Comparison of ENCODE assay signal across 8 cellular contexts in the genomic region with DNA sequence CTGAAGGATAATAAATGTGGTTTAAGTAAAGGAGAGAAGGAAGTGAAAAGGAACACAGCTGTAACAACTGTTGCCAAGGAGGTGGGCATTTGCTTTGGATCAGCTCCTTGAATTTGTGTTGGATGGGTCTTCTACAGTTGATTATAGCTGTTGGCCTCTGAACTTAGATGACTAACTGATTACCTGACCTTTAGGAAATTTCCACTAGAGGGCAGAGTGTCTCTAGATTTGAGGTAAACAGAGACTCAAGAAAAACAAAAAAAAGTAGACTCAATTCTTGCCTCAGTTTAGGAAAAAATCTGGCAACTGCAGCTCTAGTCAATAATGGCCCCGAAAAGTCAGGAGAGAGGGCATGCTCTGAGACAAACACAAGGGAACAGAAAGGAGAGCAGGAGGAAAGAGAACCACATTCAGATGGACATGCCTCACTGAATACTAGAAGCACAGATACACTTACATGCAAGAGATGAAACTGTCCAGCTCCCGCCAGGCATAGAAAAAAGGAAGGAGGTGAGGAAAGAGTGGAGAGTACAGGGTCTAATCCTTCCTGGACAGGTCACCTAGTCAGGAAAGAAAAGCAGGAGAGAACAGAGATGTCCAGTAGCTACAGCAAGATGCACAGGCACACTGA. TPM values are rescaled to one million over a fixed set of nuclear protein-coding genes. Genes with fewer than 3 reads are reported as not detected.
DNase-seq lines count a peak whose midpoint lies in the region; ATAC-seq, FAIRE-seq and TF ChIP-seq lines count a peak whose summit lies in the region.

No MANE protein-coding gene starts in this region.

- TF ChIP-seq CTCF in GM20000 (IDR thresholded peaks at IDR 0.05; ENCODE audit: extremely low read depth, missing control alignments) (peak; percentile 14), foreskin fibroblast (IDR thresholded peaks at IDR 0.05; ENCODE audit: low read depth, low read length) (peak; percentile 12)

- DNase-seq in AML-193 (lab: John Stamatoyannopoulos, UW): peak; percentile 11 to 14
- DNase-seq in GM20000 (ENCODE audit: low spot score): peak; percentile 37
- DNase-seq in T-helper 17 cell: no peak
- peak in 1 of 2 donors; percentile 54 for DNase-seq in foreskin fibroblast
- peak; percentile 83 for DNase-seq in superior temporal gyrus (ENCODE audit: extremely low spot score)
- DNase-seq in frontal cortex (ENCODE audit: low spot score in 2 of 2): no peak

- no peaks in the 10 kb centered on the region for H3K9me3 ChIP-seq in T-helper 17 cell (ENCODE audit: control insufficient read depth, low read length, poor library complexity, severe bottlenecking)

- H3K4me3 ChIP-seq in foreskin fibroblast (ENCODE audit: low read depth in 1 of 2, low read length in 2 of 2): no peak overlapping the region

- H3K4me1 Mint-ChIP-seq in T-helper 17 cell: peaks cover 21% of the 10 kb centered on the region

- no peaks in the 10 kb centered on the region for H3K27me3 Mint-ChIP-seq in T-helper 17 cell

- H3K36me3 Mint-ChIP-seq in T-helper 17 cell (ENCODE audit: low read depth): peaks cover 15% of the 10 kb centered on the region

- FAIRE-seq in frontal cortex (lab: Jason Lieb, UNC): no peak

- peak overlapping the region; percentile 53 for H3K4me3 Mint-ChIP-seq in T-helper 17 cell

- ATAC-seq in T-helper 17 cell: peak; percentile 74
- no peak for ATAC-seq in HG03280 (IDR thresholded peaks at IDR 0.05; ENCODE audit: unreplicated experiment)
- no peak for ATAC-seq in HG03175 (IDR thresholded peaks at IDR 0.05; ENCODE audit: unreplicated experiment)

- H3K27ac Mint-ChIP-seq in T-helper 17 cell: peak overlapping the region; percentile 79

RNA-seq across cellular contexts. Expression of a gene that starts 20.6 kb away (rescaled TPM):
- total RNA-seq in T-helper 17 cell (10 to 100 TPM; 40.1 to 45.1 TPM), frontal cortex (11.0 TPM)

RNA-seq across cellular contexts. Expression of a gene that starts 28.8 kb away (rescaled TPM):
- 1 to 10 TPM in 1 of 2 donors, under 1 TPM in 1; 0.77 to 1.0 TPM for total RNA-seq in T-helper 17 cell
- 9.4 TPM for total RNA-seq in frontal cortex

RNA-seq across cellular contexts. Expression of a gene that starts 34.5 kb away (rescaled TPM):
- total RNA-seq in T-helper 17 cell (10 to 100 TPM; 51.6 to 57.8 TPM), frontal cortex (104 TPM)

RNA-seq across cellular contexts. Expression of a gene that starts 47.5 kb away (rescaled TPM):
- 10 to 100 TPM; 74.0 to 93.6 TPM for total RNA-seq in T-helper 17 cell
- total RNA-seq in frontal cortex: 35.1 TPM

Comparison
In these comparisons a context has a peak if more than half of its experiments do, and no peak if none do; other contexts are left out.
1. DNase-seq: peak in AML-193 (2 of 2), GM20000 (single experiment) and superior temporal gyrus (single experiment); none in T-helper 17 cell (0 of 3) and frontal cortex (0 of 2).